ENCODE assay signal across 1 cellular context in the genomic region with DNA sequence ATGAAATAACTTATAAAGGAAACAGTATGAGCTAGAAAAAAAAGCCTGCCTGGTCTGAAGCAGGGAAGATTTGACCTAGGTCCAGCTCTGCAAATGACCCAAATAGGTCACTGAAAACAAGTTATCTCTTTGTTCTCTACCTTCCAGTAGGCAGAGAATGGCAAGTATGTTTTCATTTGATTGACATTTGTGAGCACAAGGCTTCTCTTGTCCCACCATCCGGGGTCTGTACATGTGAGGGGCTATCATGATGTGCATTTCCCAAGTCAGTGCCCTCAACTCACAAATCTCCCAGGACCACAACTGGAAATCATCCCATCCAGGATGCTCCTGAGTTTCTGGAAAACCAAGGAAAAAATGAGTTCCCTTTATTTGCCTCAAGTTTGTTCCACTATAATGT.
TF ChIP-seq lines count a peak whose summit lies in the region.

No MANE protein-coding gene starts in this region.

TF ChIP-seq in HepG2, 621 proteins besides CTCF, POLR2A, EP300 and RAD21 (continued from another document):
- TF ChIP-seq, protein P1, sequence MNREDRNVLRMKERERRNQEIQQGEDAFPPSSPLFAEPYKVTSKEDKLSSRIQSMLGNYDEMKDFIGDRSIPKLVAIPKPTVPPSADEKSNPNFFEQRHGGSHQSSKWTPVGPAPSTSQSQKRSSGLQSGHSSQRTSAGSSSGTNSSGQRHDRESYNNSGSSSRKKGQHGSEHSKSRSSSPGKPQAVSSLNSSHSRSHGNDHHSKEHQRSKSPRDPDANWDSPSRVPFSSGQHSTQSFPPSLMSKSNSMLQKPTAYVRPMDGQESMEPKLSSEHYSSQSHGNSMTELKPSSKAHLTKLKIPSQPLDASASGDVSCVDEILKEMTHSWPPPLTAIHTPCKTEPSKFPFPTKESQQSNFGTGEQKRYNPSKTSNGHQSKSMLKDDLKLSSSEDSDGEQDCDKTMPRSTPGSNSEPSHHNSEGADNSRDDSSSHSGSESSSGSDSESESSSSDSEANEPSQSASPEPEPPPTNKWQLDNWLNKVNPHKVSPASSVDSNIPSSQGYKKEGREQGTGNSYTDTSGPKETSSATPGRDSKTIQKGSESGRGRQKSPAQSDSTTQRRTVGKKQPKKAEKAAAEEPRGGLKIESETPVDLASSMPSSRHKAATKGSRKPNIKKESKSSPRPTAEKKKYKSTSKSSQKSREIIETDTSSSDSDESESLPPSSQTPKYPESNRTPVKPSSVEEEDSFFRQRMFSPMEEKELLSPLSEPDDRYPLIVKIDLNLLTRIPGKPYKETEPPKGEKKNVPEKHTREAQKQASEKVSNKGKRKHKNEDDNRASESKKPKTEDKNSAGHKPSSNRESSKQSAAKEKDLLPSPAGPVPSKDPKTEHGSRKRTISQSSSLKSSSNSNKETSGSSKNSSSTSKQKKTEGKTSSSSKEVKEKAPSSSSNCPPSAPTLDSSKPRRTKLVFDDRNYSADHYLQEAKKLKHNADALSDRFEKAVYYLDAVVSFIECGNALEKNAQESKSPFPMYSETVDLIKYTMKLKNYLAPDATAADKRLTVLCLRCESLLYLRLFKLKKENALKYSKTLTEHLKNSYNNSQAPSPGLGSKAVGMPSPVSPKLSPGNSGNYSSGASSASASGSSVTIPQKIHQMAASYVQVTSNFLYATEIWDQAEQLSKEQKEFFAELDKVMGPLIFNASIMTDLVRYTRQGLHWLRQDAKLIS (CRISPR knock-in tag; IDR thresholded peaks at IDR 0.05) = no peak
- TF ChIP-seq CBX5 (CRISPR knock-in tag; IDR thresholded peaks at IDR 0.05; ENCODE audit: borderline replicate concordance) (no peak), ZFY (CRISPR knock-in tag; IDR thresholded peaks at IDR 0.05) (no peak), FOSL2 (CRISPR knock-in tag; IDR thresholded peaks at IDR 0.05) (no peak), MZF1 (CRISPR knock-in tag; IDR thresholded peaks at IDR 0.05; ENCODE audit: borderline replicate concordance) (no peak), ZNF383 (CRISPR knock-in tag; IDR thresholded peaks at IDR 0.05; ENCODE audit: borderline replicate concordance) (no peak), MYNN (CRISPR knock-in tag; IDR thresholded peaks at IDR 0.05; ENCODE audit: low read depth) (no peak), MEIS2 (CRISPR knock-in tag; IDR thresholded peaks at IDR 0.05) (no peak), ZNF350 (CRISPR knock-in tag; IDR thresholded peaks at IDR 0.05; ENCODE audit: borderline replicate concordance, low read depth) (no peak), NFE2L1 (CRISPR knock-in tag; IDR thresholded peaks at IDR 0.05; ENCODE audit: borderline replicate concordance) (no peak)
- TF ChIP-seq, protein P2, sequence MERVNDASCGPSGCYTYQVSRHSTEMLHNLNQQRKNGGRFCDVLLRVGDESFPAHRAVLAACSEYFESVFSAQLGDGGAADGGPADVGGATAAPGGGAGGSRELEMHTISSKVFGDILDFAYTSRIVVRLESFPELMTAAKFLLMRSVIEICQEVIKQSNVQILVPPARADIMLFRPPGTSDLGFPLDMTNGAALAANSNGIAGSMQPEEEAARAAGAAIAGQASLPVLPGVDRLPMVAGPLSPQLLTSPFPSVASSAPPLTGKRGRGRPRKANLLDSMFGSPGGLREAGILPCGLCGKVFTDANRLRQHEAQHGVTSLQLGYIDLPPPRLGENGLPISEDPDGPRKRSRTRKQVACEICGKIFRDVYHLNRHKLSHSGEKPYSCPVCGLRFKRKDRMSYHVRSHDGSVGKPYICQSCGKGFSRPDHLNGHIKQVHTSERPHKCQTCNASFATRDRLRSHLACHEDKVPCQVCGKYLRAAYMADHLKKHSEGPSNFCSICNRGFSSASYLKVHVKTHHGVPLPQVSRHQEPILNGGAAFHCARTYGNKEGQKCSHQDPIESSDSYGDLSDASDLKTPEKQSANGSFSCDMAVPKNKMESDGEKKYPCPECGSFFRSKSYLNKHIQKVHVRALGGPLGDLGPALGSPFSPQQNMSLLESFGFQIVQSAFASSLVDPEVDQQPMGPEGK (CRISPR knock-in tag; IDR thresholded peaks at IDR 0.05) = no peak
- TF ChIP-seq, protein P3, sequence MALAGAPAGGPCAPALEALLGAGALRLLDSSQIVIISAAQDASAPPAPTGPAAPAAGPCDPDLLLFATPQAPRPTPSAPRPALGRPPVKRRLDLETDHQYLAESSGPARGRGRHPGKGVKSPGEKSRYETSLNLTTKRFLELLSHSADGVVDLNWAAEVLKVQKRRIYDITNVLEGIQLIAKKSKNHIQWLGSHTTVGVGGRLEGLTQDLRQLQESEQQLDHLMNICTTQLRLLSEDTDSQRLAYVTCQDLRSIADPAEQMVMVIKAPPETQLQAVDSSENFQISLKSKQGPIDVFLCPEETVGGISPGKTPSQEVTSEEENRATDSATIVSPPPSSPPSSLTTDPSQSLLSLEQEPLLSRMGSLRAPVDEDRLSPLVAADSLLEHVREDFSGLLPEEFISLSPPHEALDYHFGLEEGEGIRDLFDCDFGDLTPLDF (CRISPR knock-in tag; IDR thresholded peaks at IDR 0.05) = no peak
TF ChIP-seq in HepG2: peak in this region for 0.
